In the genomic region with DNA sequence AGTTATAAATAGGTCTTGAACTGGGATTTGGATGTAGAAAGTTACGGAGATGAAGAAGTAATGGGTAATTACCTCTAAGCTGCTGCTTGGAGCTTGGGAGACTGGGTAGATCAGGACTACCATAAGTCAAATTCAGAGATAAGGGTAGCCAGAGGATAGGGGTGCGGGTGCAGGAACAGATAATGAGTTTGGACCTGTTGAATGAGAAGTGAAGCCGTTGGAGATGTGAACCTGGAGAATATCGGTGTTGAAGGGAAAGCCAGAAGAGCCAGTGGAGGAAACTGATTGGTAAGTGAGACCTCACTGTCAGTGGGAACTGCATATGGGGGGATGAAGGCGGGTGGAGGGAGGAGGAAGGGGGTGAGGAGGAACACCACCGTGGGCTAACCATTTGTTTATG, we compare ENCODE assay signal across 7 cellular contexts. TPM values are rescaled to one million over a fixed set of nuclear protein-coding genes. Genes with fewer than 3 reads are reported as not detected.
DNase-seq lines count a peak whose midpoint lies in the region; ATAC-seq, FAIRE-seq and TF ChIP-seq lines count a peak whose summit lies in the region.

No MANE protein-coding gene starts in this region.

- no peak overlapping the region for H3K18ac ChIP-seq in H9 (ENCODE audit: insufficient read length, low read depth, low read length)

- no peak overlapping the region for H3K23ac ChIP-seq in H9 (ENCODE audit: insufficient read length, low read depth, low read length)

- peak overlapping the region; percentile 70 for H3K9ac ChIP-seq in H9 (ENCODE audit: extremely low read depth, insufficient read length, low read length)
- H3K9ac ChIP-seq in SU-DHL-6 (ENCODE audit: low read length), result peak overlapping the region; percentile 59

- no peak for TF ChIP-seq CTCF in H9 (conservative IDR thresholded peaks at IDR 0.05)
- no peak for TF ChIP-seq CTCF in SU-DHL-6 (IDR thresholded peaks at IDR 0.05; ENCODE audit: insufficient read depth, low read length, poor library complexity, severe bottlenecking)
- TF ChIP-seq CTCF in foreskin fibroblast (IDR thresholded peaks at IDR 0.05; ENCODE audit: low read depth, low read length), result no peak

- H2AK5ac ChIP-seq in H9 (ENCODE audit: insufficient read length, low read length), result no peak overlapping the region

- no peaks in the 10 kb centered on the region for H3K79me1 ChIP-seq in H9 (ENCODE audit: insufficient read depth, low read depth, low read length, poor library complexity, severe bottlenecking)

- H3K4ac ChIP-seq in H9 (ENCODE audit: low read depth, low read length), result no peak overlapping the region

- H3K36me3 ChIP-seq in SU-DHL-6 (ENCODE audit: low read length), result no peaks in the 10 kb centered on the region
- no peaks in the 10 kb centered on the region for H3K36me3 ChIP-seq in small intestine (ENCODE audit: control insufficient read depth in 2 of 2, insufficient read depth in 2 of 2, low read length in 2 of 2)

- H4K8ac ChIP-seq in H9 (replicated peaks; ENCODE audit: insufficient read length, low read depth, low read length), result no peak overlapping the region

- H3K4me1 Mint-ChIP-seq in H9, result peaks cover 22 to 27% of the 10 kb centered on the region in 2 experiments

- H3K27me3 Mint-ChIP-seq in H9 (ENCODE audit: low read depth), result peaks cover 37% of the 10 kb centered on the region

- H3K14ac ChIP-seq in H9 (ENCODE audit: insufficient read depth, low read length), result no peak overlapping the region

- no peak overlapping the region for H3K56ac ChIP-seq in H9 (ENCODE audit: insufficient read length, low read depth, low read length)

- H3K27me3 ChIP-seq in H9 (ENCODE audit: insufficient read depth, low read length) (no peaks in the 10 kb centered on the region; the same call in 1 of the 2 replicates), SU-DHL-6 (ENCODE audit: low read length) (no peaks in the 10 kb centered on the region), small intestine (ENCODE audit: control insufficient read depth in 2 of 2, insufficient read depth in 2 of 2, low read length in 2 of 2) (no peaks in the 10 kb centered on the region)

- H2AFZ ChIP-seq in H9 (ENCODE audit: low read length), result no peak overlapping the region
- peak overlapping the region; percentile 51 for H2AFZ ChIP-seq in SU-DHL-6 (ENCODE audit: low read depth, low read length, severe bottlenecking)

- no peak overlapping the region for H2BK5ac ChIP-seq in H9 (ENCODE audit: insufficient read length, low read length)

- H2BK12ac ChIP-seq in H9 (ENCODE audit: insufficient read length, low read depth, low read length), result no peak overlapping the region

- H4K5ac ChIP-seq in H9 (ENCODE audit: insufficient read length, low read depth, low read length), result no peak overlapping the region

- no peaks in the 10 kb centered on the region for H4K20me1 ChIP-seq in H9 (ENCODE audit: control insufficient read depth, insufficient read depth, insufficient read length)
- no peaks in the 10 kb centered on the region for H4K20me1 ChIP-seq in SU-DHL-6 (ENCODE audit: low read depth, low read length)

- FAIRE-seq in small intestine (lab: Jason Lieb, UNC), result no peak

- no peak overlapping the region for H4K91ac ChIP-seq in H9 (ENCODE audit: insufficient read length, low read depth, low read length)

- peaks cover 3% of the 10 kb centered on the region; the same call in 1 of the 2 replicates for H3K4me1 ChIP-seq in H9 (ENCODE audit: insufficient read depth, low read length)
- no peaks in the 10 kb centered on the region for H3K4me1 ChIP-seq in small intestine (ENCODE audit: control insufficient read depth in 2 of 2, insufficient read depth in 1 of 2, low read depth in 1 of 2, low read length in 1 of 2)

- H3T11ph ChIP-seq in H9 (ENCODE audit: low read length), result no peak overlapping the region

- H3K27ac ChIP-seq in H9 (ENCODE audit: insufficient read length, low read depth, low read length) (no peak overlapping the region), SU-DHL-6 (ENCODE audit: low read depth, low read length) (no peak overlapping the region), small intestine (ENCODE audit: low read depth in 1 of 2, low read length in 1 of 2) (no peak overlapping the region)

- no peaks in the 10 kb centered on the region for H3F3A ChIP-seq in SU-DHL-6 (ENCODE audit: insufficient read depth)

- H3K9me3 ChIP-seq in H9 (ENCODE audit: control insufficient read depth, low read depth, low read length) (peaks cover 21% of the 10 kb centered on the region), SU-DHL-6 (ENCODE audit: insufficient read depth, low read length) (no peaks in the 10 kb centered on the region), small intestine (ENCODE audit: control insufficient read depth, low read depth) (no peaks in the 10 kb centered on the region)

- H3K27ac Mint-ChIP-seq in H9, result no peak overlapping the region

- peaks cover 7% of the 10 kb centered on the region for H3K23me2 ChIP-seq in H9 (ENCODE audit: insufficient read length, low read depth, low read length, poor library complexity, severe bottlenecking)

- peaks cover 63 to 68% of the 10 kb centered on the region in 2 experiments for H3K9me3 Mint-ChIP-seq in H9

- peak overlapping the region; percentile 85 to 91 for H3K4me3 Mint-ChIP-seq in H9

- no peak overlapping the region for H2BK15ac ChIP-seq in H9 (ENCODE audit: low read depth, low read length)

- ATAC-seq in HG02763 (IDR thresholded peaks at IDR 0.05; ENCODE audit: unreplicated experiment), result no peak

- H3K4me2 ChIP-seq in H9 (ENCODE audit: insufficient read depth, insufficient read length, low read length) (peak overlapping the region; percentile 59), SU-DHL-6 (ENCODE audit: low read depth, low read length, poor library complexity, severe bottlenecking) (peak overlapping the region; percentile 82)

- no peak for DNase-seq in H9
- DNase-seq in foreskin fibroblast, result no peak
- DNase-seq in small intestine, result no peak
- DNase-seq in cortex of kidney (lab: John Stamatoyannopoulos, UW), result no peak
- no peak for DNase-seq in middle frontal gyrus (ENCODE audit: extremely low spot score, low spot score)

- H3K4me3 ChIP-seq in SU-DHL-6 (ENCODE audit: insufficient read depth, low read length, poor library complexity, severe bottlenecking) (peak overlapping the region; percentile 67), foreskin fibroblast (ENCODE audit: low read depth in 1 of 2, low read length in 2 of 2) (peak overlapping the region; percentile 59 to 72), small intestine (ENCODE audit: low read depth in 1 of 2, low read length in 2 of 2) (peak overlapping the region; percentile 30 to 62)

- no peak overlapping the region for H2BK120ac ChIP-seq in H9 (ENCODE audit: low read depth, low read length, poor library complexity, severe bottlenecking)

- no peak overlapping the region for H2BK20ac ChIP-seq in H9 (ENCODE audit: low read depth, low read length, poor library complexity, severe bottlenecking)

- H3K79me2 ChIP-seq in H9 (ENCODE audit: insufficient read depth, low read length) (no peaks in the 10 kb centered on the region), SU-DHL-6 (ENCODE audit: insufficient read depth, low read length) (no peaks in the 10 kb centered on the region)

- no CpG with 5 or more reads among the region's 6 CpGs for WGBS in H9 (ENCODE audit: extremely low coverage, insufficient read length, low lambda C conversion rate)
- WGBS in small intestine, 3 donors, result 24 to 48% (median 47%) methylated on average over 5 to 6 of the region's 6 CpGs

- no peaks in the 10 kb centered on the region for H3K9me2 ChIP-seq in SU-DHL-6 (replicated peaks; ENCODE audit: insufficient read depth, low read length)

- H3K36me3 Mint-ChIP-seq in H9 (ENCODE audit: insufficient read depth in 1 of 3, low read depth in 3 of 3), result peaks cover 0 to 7% (median 0%) of the 10 kb centered on the region in 3 experiments; a peak in 2 of 7 replicates

RNA-seq across cellular contexts. Expression of gene FOXO4, which starts 0.6 kb away (rescaled TPM):
- 17.7 TPM in 2 replicates for total RNA-seq in H9 (2021)
- polyA plus RNA-seq in small intestine, result 10 to 100 TPM; 11.5 to 15.1 (median 14.8) TPM

RNA-seq across cellular contexts. Expression of gene CXorf65, which starts 11.5 kb away (rescaled TPM):
- not detected in 2 replicates for total RNA-seq in H9 (2021)
- 1 to 10 TPM in 2 of 3 donors, under 1 TPM in 1; 0.27 to 2.2 (median 2.2) TPM for polyA plus RNA-seq in small intestine

RNA-seq across cellular contexts. Expression of gene IL2RG, which starts 16.3 kb away (rescaled TPM):
- not detected in 2 replicates for total RNA-seq in H9 (2021)
- 10 to 100 TPM; 11.2 to 30.0 (median 21.0) TPM for polyA plus RNA-seq in small intestine

RNA-seq across cellular contexts. Expression of gene MED12, which starts 23.4 kb away (rescaled TPM):
- total RNA-seq in H9 (2021), result 30.8 and 33.0 TPM in 2 replicates
- polyA plus RNA-seq in small intestine, result 1 to 10 TPM; 4.3 to 9.6 (median 8.4) TPM

RNA-seq across cellular contexts. Expression of gene SNX12, which starts 26.9 kb away (rescaled TPM):
- total RNA-seq in H9 (2021), result 69.1 and 69.7 TPM in 2 replicates
- 10 to 100 TPM; 40.9 to 64.8 (median 54.1) TPM for polyA plus RNA-seq in small intestine
